Comparison of ENCODE assay signal across 8 cellular contexts in genomic region chr22:20298803-20299735, GRCh38. TPM values are rescaled to one million over a fixed set of nuclear protein-coding genes. Genes with fewer than 3 reads are reported as not detected.
DNase-seq lines count a peak whose midpoint lies in the region; ATAC-seq and TF ChIP-seq lines count a peak whose summit lies in the region.

No MANE protein-coding gene starts in this region.

- peaks cover 4 to 10% of the 10 kb centered on the region in 2 donors for H3K4me1 ChIP-seq in duodenal mucosa (ENCODE audit: control insufficient read depth in 1 of 2, insufficient read depth in 2 of 2, low read length in 2 of 2)
- peaks cover 11% of the 10 kb centered on the region for H3K4me1 ChIP-seq in lower lobe of right lung

- H3K27ac ChIP-seq in duodenal mucosa (ENCODE audit: low read depth, low read length), result no peak overlapping the region
- no peak overlapping the region for H3K27ac ChIP-seq in lower lobe of right lung

- intact Hi-C loops in lower lobe of right lung (cut with DNase I), result no loop called here

- H3K4me3 ChIP-seq in duodenal mucosa (ENCODE audit: low read depth in 1 of 2, low read length in 2 of 2) (peak overlapping the region; percentile 61 to 66), lower lobe of right lung (peak overlapping the region; percentile 62)

- H3K9me3 ChIP-seq in duodenal mucosa (ENCODE audit: control insufficient read depth in 1 of 2, low read length in 2 of 2), result no peaks in the 10 kb centered on the region
- H3K9me3 ChIP-seq in lower lobe of right lung, result no peaks in the 10 kb centered on the region

- no peak for TF ChIP-seq CTCF in lower lobe of right lung (IDR thresholded peaks at IDR 0.05)

- peaks cover 0 to 4% of the 10 kb centered on the region in 2 donors for H3K27me3 ChIP-seq in duodenal mucosa (ENCODE audit: control insufficient read depth in 1 of 2, insufficient read depth in 2 of 2, low read length in 2 of 2)
- peaks cover 18% of the 10 kb centered on the region for H3K27me3 ChIP-seq in lower lobe of right lung (ENCODE audit: low read depth)

- ATAC-seq in HG03095 (IDR thresholded peaks at IDR 0.05; ENCODE audit: unreplicated experiment), result peak; percentile 58
- ATAC-seq in lower lobe of right lung, result peak; percentile 96
- ATAC-seq in HG03520 (IDR thresholded peaks at IDR 0.05; ENCODE audit: unreplicated experiment), result no peak

- H3K36me3 ChIP-seq in duodenal mucosa (ENCODE audit: control insufficient read depth in 1 of 2, insufficient read depth in 2 of 2, low read length in 2 of 2) (no peaks in the 10 kb centered on the region), lower lobe of right lung (no peaks in the 10 kb centered on the region)

- H3K9ac ChIP-seq in duodenal mucosa (ENCODE audit: low read depth in 1 of 2, low read length in 2 of 2), result peak overlapping the region; percentile 56 to 57

- DNase-seq in G401 (ENCODE audit: low spot score), result peak; percentile 58
- DNase-seq in NCI-H526 treated with DMSO at 0.1 percent for 48 hours (lab: John Stamatoyannopoulos, UW), result peak; percentile 48
- peak; percentile 94 to 96 for DNase-seq in activated CD4-positive, alpha-beta T cell treated with anti-CD3 and anti-CD28 coated beads, Interleukin-2, amount 50 U/mL, for 48 hours
- DNase-seq in lower lobe of right lung, result peak; percentile 94
- peak; percentile 79 to 92 (median 85) for DNase-seq in stimulated activated CD4-positive, alpha-beta T cell treated with anti-CD3 and anti-CD28 coated beads, TNF-alpha, amount 100 ng/mL, for 1 hour (ENCODE audit: low read depth in 3 of 3, low spot score in 1 of 3)

- in situ Hi-C loops in G401 (cut with HindIII; ENCODE audit: low sequenced_read_pairs), result no loop called here

RNA-seq across cellular contexts. Expression of gene DGCR6L, which starts 20.8 kb away (rescaled TPM):
- 54.1 and 59.2 TPM in 2 replicates for total RNA-seq in G401 (2014; rRNA removed; shearing (Covaris generic))
- total RNA-seq in lower lobe of right lung, result 31.1 TPM

RNA-seq across cellular contexts. Expression of gene RTN4R, which starts 31.0 kb away (rescaled TPM):
- total RNA-seq in G401 (2014; rRNA removed; shearing (Covaris generic)), result 39.2 and 50.4 TPM in 2 replicates
- 9.6 TPM for total RNA-seq in lower lobe of right lung
